Comparison of ENCODE assay signal across 24 cellular contexts in genomic region chr3:127022849-127023248, GRCh38.
"Had no signal": no experiment of that assay in that cellular context is flagged by ENCODE, and none has a peak within 500 bp of the region (broad histone marks: within the 10 kb centered on the region; RNA-seq: fewer than 3 reads in every experiment).

No MANE protein-coding gene starts in this region.

- H3K4me1 ChIP-seq: colonic mucosa, gastrocnemius medialis had no signal

- H3K27ac Mint-ChIP-seq: dendritic cell treated with granulocyte-macrophage colony-stimulating factor and Interleukin-4, amounts not matched to agents 40 ng/mL and 50 ng/mL, for 4 days; effector memory CD8-positive, alpha-beta T cell; endodermal cell had no signal

- H3K9me3 Mint-ChIP-seq: dendritic cell treated with granulocyte-macrophage colony-stimulating factor and Interleukin-4, amounts not matched to agents 40 ng/mL and 50 ng/mL, for 4 days; effector memory CD8-positive, alpha-beta T cell; endodermal cell had no signal

- H3K27ac ChIP-seq: colonic mucosa, coronary artery, epithelial cell of prostate, esophagus muscularis mucosa, esophagus squamous epithelium, foreskin keratinocyte, gastrocnemius medialis, gastroesophageal sphincter, heart left ventricle, heart right ventricle had no signal

- H3K4me3 Mint-ChIP-seq: dendritic cell treated with granulocyte-macrophage colony-stimulating factor and Interleukin-4, amounts not matched to agents 40 ng/mL and 50 ng/mL, for 4 days; effector memory CD8-positive, alpha-beta T cell; endodermal cell had no signal

- H3K27me3 Mint-ChIP-seq: dendritic cell treated with granulocyte-macrophage colony-stimulating factor and Interleukin-4, amounts not matched to agents 40 ng/mL and 50 ng/mL, for 4 days; effector memory CD8-positive, alpha-beta T cell had no signal

- H3K36me3 ChIP-seq: colonic mucosa had no signal

- DNase-seq: colonic mucosa; cortex of kidney; dermis blood vessel endothelial cell; dorsolateral prefrontal cortex; effector CD4-positive, alpha-beta T cell; effector CD8-positive, alpha-beta T cell; effector memory CD4-positive, alpha-beta T cell; effector memory CD8-positive, alpha-beta T cell; endodermal cell; erythroblast; esophagus squamous epithelium; foreskin fibroblast; foreskin keratinocyte; foreskin melanocyte; gastrocnemius medialis; glutamatergic neuron; head of caudate nucleus; heart left ventricle; heart right ventricle had no signal

- H3K4me1 Mint-ChIP-seq: endodermal cell had no signal

- H3K9me3 ChIP-seq: colonic mucosa, esophagus muscularis mucosa, esophagus squamous epithelium, gastrocnemius medialis, gastroesophageal sphincter, heart left ventricle, heart right ventricle had no signal

- H3K4me3 ChIP-seq: colonic mucosa, coronary artery, dorsolateral prefrontal cortex, esophagus muscularis mucosa, esophagus squamous epithelium, gastrocnemius medialis, gastroesophageal sphincter, heart left ventricle, heart right ventricle had no signal

- H3K27me3 ChIP-seq: colonic mucosa, dorsolateral prefrontal cortex, esophagus muscularis mucosa, esophagus squamous epithelium, foreskin keratinocyte, gastrocnemius medialis, gastroesophageal sphincter, heart left ventricle, heart right ventricle had no signal
